ENCODE assay signal across 18 cellular contexts in genomic region chr3:141661229-141662196, GRCh38.
DNase-seq lines count a peak whose midpoint lies in the region; ATAC-seq and TF ChIP-seq lines count a peak whose summit lies in the region.
"Had no signal": no experiment of that assay in that cellular context is flagged by ENCODE, and none has a peak within 500 bp of the region (broad histone marks: within the 10 kb centered on the region; RNA-seq: fewer than 3 reads in every experiment).

No MANE protein-coding gene starts in this region.

- H3K9me3 Mint-ChIP-seq in mesothelial cell of epicardium, result peaks cover 10% of the 10 kb centered on the region

- H3K36me3 Mint-ChIP-seq in mesothelial cell of epicardium, result peaks cover 2% of the 10 kb centered on the region
- H3K36me3 Mint-ChIP-seq: CD4-positive, CD25-positive, alpha-beta regulatory T cell had no signal

- TF ChIP-seq CTCF in adrenal gland (IDR thresholded peaks at IDR 0.05), result no peak
- no peak for TF ChIP-seq CTCF in mesothelial cell of epicardium (IDR thresholded peaks at IDR 0.05; ENCODE audit: unreplicated experiment)

- WGBS in adrenal gland, 4 donors, result 29 to 67% (median 52%) methylated on average over 10 to 11 of the region's 11 CpGs

- H3K27me3 Mint-ChIP-seq in mesothelial cell of epicardium (ENCODE audit: low read depth), result peaks cover 37% of the 10 kb centered on the region

- DNase-seq in SKM-1 treated with dmso at 0.1 percent for 144 hours (lab: John Stamatoyannopoulos, UW; ENCODE audit: unreplicated experiment) (peak; percentile 10), SKM-1 (lab: John Stamatoyannopoulos, UW; ENCODE audit: unreplicated experiment) (no peak), adrenal gland (peak; percentile 37 to 76 (median 68)), mesothelial cell of epicardium (ENCODE audit: low spot score in 2 of 2, unreplicated experiment in 2 of 2) (no peak), epidermal melanocyte (ENCODE audit: insufficient read length, low spot score) (no peak), T-helper 2 cell (no peak)
- DNase-seq: CD4-positive, CD25-positive, alpha-beta regulatory T cell; COR-L47; DMS 273 treated with DMSO at 0.1 percent for 48 hours; DND-41; NCI-H1105; NCI-H2081; OCI-M1; Right ventricle myocardium superior; SK-N-SH had no signal

- ATAC-seq in HG03378 (IDR thresholded peaks at IDR 0.05; ENCODE audit: unreplicated experiment) (no peak), HG02798 (IDR thresholded peaks at IDR 0.05; ENCODE audit: poor library complexity, unreplicated experiment) (no peak)

- peaks cover 35 to 40% of the 10 kb centered on the region in 2 donors for H3K4me1 ChIP-seq in adrenal gland (replicated peaks in 1 of 2)

- H3K27ac ChIP-seq in adrenal gland, result peak overlapping the region; percentile 3 to 91 (median 83)

- H3K27me3 ChIP-seq in adrenal gland, result no peaks in the 10 kb centered on the region

- TF ChIP-seq POLR2A in adrenal gland (IDR thresholded peaks at IDR 0.05), result peak in 1 of 2 donors; percentile 64

- peak overlapping the region in 2 of 4 donors; percentile 40 to 71 for H3K4me3 ChIP-seq in adrenal gland

- no peaks in the 10 kb centered on the region for H3K9me3 ChIP-seq in adrenal gland (replicated peaks in 1 of 3)
- H3K9me3 ChIP-seq: SK-N-SH had no signal

- intact Hi-C loops in adrenal gland (cut with DNase I), result no loop called here

- H3K36me3 ChIP-seq in adrenal gland (replicated peaks in 1 of 2), result no peaks in the 10 kb centered on the region

- H3K27ac Mint-ChIP-seq in mesothelial cell of epicardium, result no peak overlapping the region
- H3K27ac Mint-ChIP-seq: B cell; CD4-positive, CD25-positive, alpha-beta regulatory T cell had no signal

- H3K4me3 Mint-ChIP-seq in mesothelial cell of epicardium, result peak overlapping the region; percentile 15
- H3K4me3 Mint-ChIP-seq: B cell; CD4-positive, CD25-positive, alpha-beta regulatory T cell had no signal

- peaks cover 24% of the 10 kb centered on the region for H3K4me1 Mint-ChIP-seq in mesothelial cell of epicardium

Comparison
In these comparisons a context has a peak if more than half of its experiments do, and no peak if none do; other contexts are left out.
1. DNase-seq: peak in SKM-1 treated with dmso at 0.1 percent for 144 hours (single experiment) and adrenal gland (7 of 7); none in SKM-1 (single experiment), mesothelial cell of epicardium (0 of 2), epidermal melanocyte (single experiment) and T-helper 2 cell (0 of 5).